In genomic region chr1:186082235-186082937, GRCh38 we compare ENCODE assay signal across 1 cellular context.
A peak's percentile ranks its signal among the peaks of the same experiment; 100 is the strongest.
TF ChIP-seq lines count a peak whose summit lies in the region.

No MANE protein-coding gene starts in this region.

TF ChIP-seq in K562, 482 proteins besides CTCF, POLR2A, EP300 and RAD21 (continued from another document and continues in another):
- TF ChIP-seq, protein P1, sequence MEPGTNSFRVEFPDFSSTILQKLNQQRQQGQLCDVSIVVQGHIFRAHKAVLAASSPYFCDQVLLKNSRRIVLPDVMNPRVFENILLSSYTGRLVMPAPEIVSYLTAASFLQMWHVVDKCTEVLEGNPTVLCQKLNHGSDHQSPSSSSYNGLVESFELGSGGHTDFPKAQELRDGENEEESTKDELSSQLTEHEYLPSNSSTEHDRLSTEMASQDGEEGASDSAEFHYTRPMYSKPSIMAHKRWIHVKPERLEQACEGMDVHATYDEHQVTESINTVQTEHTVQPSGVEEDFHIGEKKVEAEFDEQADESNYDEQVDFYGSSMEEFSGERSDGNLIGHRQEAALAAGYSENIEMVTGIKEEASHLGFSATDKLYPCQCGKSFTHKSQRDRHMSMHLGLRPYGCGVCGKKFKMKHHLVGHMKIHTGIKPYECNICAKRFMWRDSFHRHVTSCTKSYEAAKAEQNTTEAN (CRISPR knock-in tag; IDR thresholded peaks at IDR 0.05), result 0 out of 2 replicates have a peak, but pooled peaks have one; percentile 65
- no peak for TF ChIP-seq PTRF (tag; IDR thresholded peaks at IDR 0.05)
- TF ChIP-seq, protein P2, sequence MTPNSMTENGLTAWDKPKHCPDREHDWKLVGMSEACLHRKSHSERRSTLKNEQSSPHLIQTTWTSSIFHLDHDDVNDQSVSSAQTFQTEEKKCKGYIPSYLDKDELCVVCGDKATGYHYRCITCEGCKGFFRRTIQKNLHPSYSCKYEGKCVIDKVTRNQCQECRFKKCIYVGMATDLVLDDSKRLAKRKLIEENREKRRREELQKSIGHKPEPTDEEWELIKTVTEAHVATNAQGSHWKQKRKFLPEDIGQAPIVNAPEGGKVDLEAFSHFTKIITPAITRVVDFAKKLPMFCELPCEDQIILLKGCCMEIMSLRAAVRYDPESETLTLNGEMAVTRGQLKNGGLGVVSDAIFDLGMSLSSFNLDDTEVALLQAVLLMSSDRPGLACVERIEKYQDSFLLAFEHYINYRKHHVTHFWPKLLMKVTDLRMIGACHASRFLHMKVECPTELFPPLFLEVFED (CRISPR knock-in tag; conservative IDR thresholded peaks at IDR 0.05), result no peak
- no peak for TF ChIP-seq GTF2A2 (tag; IDR thresholded peaks at IDR 0.05)
- no peak for TF ChIP-seq SRSF1 (IDR thresholded peaks at IDR 0.05; ENCODE audit: low read depth, low read length)
- no peak for TF ChIP-seq ZNF436 (CRISPR knock-in tag; IDR thresholded peaks at IDR 0.05)
- TF ChIP-seq, protein P3, sequence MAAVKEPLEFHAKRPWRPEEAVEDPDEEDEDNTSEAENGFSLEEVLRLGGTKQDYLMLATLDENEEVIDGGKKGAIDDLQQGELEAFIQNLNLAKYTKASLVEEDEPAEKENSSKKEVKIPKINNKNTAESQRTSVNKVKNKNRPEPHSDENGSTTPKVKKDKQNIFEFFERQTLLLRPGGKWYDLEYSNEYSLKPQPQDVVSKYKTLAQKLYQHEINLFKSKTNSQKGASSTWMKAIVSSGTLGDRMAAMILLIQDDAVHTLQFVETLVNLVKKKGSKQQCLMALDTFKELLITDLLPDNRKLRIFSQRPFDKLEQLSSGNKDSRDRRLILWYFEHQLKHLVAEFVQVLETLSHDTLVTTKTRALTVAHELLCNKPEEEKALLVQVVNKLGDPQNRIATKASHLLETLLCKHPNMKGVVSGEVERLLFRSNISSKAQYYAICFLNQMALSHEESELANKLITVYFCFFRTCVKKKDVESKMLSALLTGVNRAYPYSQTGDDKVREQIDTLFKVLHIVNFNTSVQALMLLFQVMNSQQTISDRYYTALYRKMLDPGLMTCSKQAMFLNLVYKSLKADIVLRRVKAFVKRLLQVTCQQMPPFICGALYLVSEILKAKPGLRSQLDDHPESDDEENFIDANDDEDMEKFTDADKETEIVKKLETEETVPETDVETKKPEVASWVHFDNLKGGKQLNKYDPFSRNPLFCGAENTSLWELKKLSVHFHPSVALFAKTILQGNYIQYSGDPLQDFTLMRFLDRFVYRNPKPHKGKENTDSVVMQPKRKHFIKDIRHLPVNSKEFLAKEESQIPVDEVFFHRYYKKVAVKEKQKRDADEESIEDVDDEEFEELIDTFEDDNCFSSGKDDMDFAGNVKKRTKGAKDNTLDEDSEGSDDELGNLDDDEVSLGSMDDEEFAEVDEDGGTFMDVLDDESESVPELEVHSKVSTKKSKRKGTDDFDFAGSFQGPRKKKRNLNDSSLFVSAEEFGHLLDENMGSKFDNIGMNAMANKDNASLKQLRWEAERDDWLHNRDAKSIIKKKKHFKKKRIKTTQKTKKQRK (IDR thresholded peaks at IDR 0.05; ENCODE audit: borderline replicate concordance, low read depth, low read length), result no peak
- TF ChIP-seq TSHZ1 (CRISPR knock-in tag; IDR thresholded peaks at IDR 0.05), result no peak
- no peak for TF ChIP-seq GTF2E2 (tag; IDR thresholded peaks at IDR 0.05)
- no peak for TF ChIP-seq BRD4 (IDR thresholded peaks at IDR 0.05)
- no peak for TF ChIP-seq POLR2G (IDR thresholded peaks at IDR 0.05; ENCODE audit: low read depth, low read length)
- TF ChIP-seq TAF15 (IDR thresholded peaks at IDR 0.05; ENCODE audit: low read depth, low read length), result no peak
- TF ChIP-seq TEAD2 (tag; IDR thresholded peaks at IDR 0.05), result no peak
- TF ChIP-seq, protein P4, sequence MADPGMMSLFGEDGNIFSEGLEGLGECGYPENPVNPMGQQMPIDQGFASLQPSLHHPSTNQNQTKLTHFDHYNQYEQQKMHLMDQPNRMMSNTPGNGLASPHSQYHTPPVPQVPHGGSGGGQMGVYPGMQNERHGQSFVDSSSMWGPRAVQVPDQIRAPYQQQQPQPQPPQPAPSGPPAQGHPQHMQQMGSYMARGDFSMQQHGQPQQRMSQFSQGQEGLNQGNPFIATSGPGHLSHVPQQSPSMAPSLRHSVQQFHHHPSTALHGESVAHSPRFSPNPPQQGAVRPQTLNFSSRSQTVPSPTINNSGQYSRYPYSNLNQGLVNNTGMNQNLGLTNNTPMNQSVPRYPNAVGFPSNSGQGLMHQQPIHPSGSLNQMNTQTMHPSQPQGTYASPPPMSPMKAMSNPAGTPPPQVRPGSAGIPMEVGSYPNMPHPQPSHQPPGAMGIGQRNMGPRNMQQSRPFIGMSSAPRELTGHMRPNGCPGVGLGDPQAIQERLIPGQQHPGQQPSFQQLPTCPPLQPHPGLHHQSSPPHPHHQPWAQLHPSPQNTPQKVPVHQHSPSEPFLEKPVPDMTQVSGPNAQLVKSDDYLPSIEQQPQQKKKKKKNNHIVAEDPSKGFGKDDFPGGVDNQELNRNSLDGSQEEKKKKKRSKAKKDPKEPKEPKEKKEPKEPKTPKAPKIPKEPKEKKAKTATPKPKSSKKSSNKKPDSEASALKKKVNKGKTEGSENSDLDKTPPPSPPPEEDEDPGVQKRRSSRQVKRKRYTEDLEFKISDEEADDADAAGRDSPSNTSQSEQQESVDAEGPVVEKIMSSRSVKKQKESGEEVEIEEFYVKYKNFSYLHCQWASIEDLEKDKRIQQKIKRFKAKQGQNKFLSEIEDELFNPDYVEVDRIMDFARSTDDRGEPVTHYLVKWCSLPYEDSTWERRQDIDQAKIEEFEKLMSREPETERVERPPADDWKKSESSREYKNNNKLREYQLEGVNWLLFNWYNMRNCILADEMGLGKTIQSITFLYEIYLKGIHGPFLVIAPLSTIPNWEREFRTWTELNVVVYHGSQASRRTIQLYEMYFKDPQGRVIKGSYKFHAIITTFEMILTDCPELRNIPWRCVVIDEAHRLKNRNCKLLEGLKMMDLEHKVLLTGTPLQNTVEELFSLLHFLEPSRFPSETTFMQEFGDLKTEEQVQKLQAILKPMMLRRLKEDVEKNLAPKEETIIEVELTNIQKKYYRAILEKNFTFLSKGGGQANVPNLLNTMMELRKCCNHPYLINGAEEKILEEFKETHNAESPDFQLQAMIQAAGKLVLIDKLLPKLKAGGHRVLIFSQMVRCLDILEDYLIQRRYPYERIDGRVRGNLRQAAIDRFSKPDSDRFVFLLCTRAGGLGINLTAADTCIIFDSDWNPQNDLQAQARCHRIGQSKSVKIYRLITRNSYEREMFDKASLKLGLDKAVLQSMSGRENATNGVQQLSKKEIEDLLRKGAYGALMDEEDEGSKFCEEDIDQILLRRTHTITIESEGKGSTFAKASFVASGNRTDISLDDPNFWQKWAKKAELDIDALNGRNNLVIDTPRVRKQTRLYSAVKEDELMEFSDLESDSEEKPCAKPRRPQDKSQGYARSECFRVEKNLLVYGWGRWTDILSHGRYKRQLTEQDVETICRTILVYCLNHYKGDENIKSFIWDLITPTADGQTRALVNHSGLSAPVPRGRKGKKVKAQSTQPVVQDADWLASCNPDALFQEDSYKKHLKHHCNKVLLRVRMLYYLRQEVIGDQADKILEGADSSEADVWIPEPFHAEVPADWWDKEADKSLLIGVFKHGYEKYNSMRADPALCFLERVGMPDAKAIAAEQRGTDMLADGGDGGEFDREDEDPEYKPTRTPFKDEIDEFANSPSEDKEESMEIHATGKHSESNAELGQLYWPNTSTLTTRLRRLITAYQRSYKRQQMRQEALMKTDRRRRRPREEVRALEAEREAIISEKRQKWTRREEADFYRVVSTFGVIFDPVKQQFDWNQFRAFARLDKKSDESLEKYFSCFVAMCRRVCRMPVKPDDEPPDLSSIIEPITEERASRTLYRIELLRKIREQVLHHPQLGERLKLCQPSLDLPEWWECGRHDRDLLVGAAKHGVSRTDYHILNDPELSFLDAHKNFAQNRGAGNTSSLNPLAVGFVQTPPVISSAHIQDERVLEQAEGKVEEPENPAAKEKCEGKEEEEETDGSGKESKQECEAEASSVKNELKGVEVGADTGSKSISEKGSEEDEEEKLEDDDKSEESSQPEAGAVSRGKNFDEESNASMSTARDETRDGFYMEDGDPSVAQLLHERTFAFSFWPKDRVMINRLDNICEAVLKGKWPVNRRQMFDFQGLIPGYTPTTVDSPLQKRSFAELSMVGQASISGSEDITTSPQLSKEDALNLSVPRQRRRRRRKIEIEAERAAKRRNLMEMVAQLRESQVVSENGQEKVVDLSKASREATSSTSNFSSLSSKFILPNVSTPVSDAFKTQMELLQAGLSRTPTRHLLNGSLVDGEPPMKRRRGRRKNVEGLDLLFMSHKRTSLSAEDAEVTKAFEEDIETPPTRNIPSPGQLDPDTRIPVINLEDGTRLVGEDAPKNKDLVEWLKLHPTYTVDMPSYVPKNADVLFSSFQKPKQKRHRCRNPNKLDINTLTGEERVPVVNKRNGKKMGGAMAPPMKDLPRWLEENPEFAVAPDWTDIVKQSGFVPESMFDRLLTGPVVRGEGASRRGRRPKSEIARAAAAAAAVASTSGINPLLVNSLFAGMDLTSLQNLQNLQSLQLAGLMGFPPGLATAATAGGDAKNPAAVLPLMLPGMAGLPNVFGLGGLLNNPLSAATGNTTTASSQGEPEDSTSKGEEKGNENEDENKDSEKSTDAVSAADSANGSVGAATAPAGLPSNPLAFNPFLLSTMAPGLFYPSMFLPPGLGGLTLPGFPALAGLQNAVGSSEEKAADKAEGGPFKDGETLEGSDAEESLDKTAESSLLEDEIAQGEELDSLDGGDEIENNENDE (IDR thresholded peaks at IDR 0.05; ENCODE audit: low read depth, low read length), result no peak
- TF ChIP-seq MAX (CRISPR knock-in tag; IDR thresholded peaks at IDR 0.05), result peak; percentile 89
- no peak for TF ChIP-seq THRA (IDR thresholded peaks at IDR 0.05)
- TF ChIP-seq SRSF3 (IDR thresholded peaks at IDR 0.05; ENCODE audit: insufficient read depth, low read length), result no peak
- TF ChIP-seq MYC (IDR thresholded peaks at IDR 0.05; ENCODE audit: low read depth, low read length), result peak; percentile 87
- TF ChIP-seq MYC (CRISPR knock-in tag; IDR thresholded peaks at IDR 0.05; ENCODE audit: borderline replicate concordance, low read depth), result no peak
- TF ChIP-seq, protein P5, sequence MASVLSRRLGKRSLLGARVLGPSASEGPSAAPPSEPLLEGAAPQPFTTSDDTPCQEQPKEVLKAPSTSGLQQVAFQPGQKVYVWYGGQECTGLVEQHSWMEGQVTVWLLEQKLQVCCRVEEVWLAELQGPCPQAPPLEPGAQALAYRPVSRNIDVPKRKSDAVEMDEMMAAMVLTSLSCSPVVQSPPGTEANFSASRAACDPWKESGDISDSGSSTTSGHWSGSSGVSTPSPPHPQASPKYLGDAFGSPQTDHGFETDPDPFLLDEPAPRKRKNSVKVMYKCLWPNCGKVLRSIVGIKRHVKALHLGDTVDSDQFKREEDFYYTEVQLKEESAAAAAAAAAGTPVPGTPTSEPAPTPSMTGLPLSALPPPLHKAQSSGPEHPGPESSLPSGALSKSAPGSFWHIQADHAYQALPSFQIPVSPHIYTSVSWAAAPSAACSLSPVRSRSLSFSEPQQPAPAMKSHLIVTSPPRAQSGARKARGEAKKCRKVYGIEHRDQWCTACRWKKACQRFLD (CRISPR knock-in tag; IDR thresholded peaks at IDR 0.05), result peak; percentile 77
- TF ChIP-seq, protein P6, sequence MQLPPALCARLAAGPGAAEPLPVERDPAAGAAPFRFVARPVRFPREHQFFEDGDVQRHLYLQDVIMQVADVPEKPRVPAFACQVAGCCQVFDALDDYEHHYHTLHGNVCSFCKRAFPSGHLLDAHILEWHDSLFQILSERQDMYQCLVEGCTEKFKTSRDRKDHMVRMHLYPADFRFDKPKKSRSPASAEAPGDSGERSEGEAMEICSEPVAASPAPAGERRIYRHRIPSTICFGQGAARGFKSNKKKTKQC (CRISPR knock-in tag; IDR thresholded peaks at IDR 0.05), result no peak
- no peak for TF ChIP-seq PRPF4 (IDR thresholded peaks at IDR 0.05; ENCODE audit: insufficient read depth, low read depth, low read length, poor library complexity, severe bottlenecking)
- TF ChIP-seq KAT7 (CRISPR knock-in tag; IDR thresholded peaks at IDR 0.05; ENCODE audit: borderline replicate concordance), result no peak
- no peak for TF ChIP-seq ZNF668 (CRISPR knock-in tag; IDR thresholded peaks at IDR 0.05)
- TF ChIP-seq NFE2L1 (tag; IDR thresholded peaks at IDR 0.05; ENCODE audit: borderline replicate concordance, low read depth), result no peak
- no peak for TF ChIP-seq SAFB (IDR thresholded peaks at IDR 0.05; ENCODE audit: borderline replicate concordance, low read depth, low read length)
- no peak for TF ChIP-seq NR2C2 (CRISPR knock-in tag; IDR thresholded peaks at IDR 0.05)
- TF ChIP-seq NR2C2 (tag; IDR thresholded peaks at IDR 0.05), result peak; percentile 83
- TF ChIP-seq ZNF347 (CRISPR knock-in tag; IDR thresholded peaks at IDR 0.05; ENCODE audit: low read depth), result no peak
- no peak for TF ChIP-seq ESRRB (CRISPR knock-in tag; IDR thresholded peaks at IDR 0.05; ENCODE audit: borderline replicate concordance)
- no peak for TF ChIP-seq PCBP2 (IDR thresholded peaks at IDR 0.05; ENCODE audit: low read depth, low read length, poor library complexity, severe bottlenecking)
- no peak for TF ChIP-seq ZNF764 (CRISPR knock-in tag; IDR thresholded peaks at IDR 0.05; ENCODE audit: low read depth)
- no peak for TF ChIP-seq RBM17 (IDR thresholded peaks at IDR 0.05; ENCODE audit: borderline replicate concordance, low read depth, low read length)
- TF ChIP-seq ZEB2 (IDR thresholded peaks at IDR 0.05), result no peak
